Comparison of ENCODE assay signal across 8 cellular contexts in genomic region chr11:67269401-67270255, GRCh38. TPM values are rescaled to one million over a fixed set of nuclear protein-coding genes. Genes with fewer than 3 reads are reported as not detected.
DNase-seq lines count a peak whose midpoint lies in the region; ATAC-seq and TF ChIP-seq lines count a peak whose summit lies in the region.

No MANE protein-coding gene starts in this region.

- CTCF ChIA-PET in WTC11 (lab: Charles Lee): interaction anchor here (0.8 to 3.0 kb wide), 9 partner anchors 8 to 113 kb away, joined by 3 to 18 read pairs (median 7); partner anchors contain the start of gene ANKRD13D

- no peaks in the 10 kb centered on the region for H3K36me3 Mint-ChIP-seq in WTC11

- H3K4me3 Mint-ChIP-seq in WTC11: peak overlapping the region; percentile 53

- H3K9me3 Mint-ChIP-seq in WTC11: no peaks in the 10 kb centered on the region

- POLR2A ChIA-PET in WTC11 (lab: Charles Lee): no interaction called here

- peaks cover 50% of the 10 kb centered on the region for H3K4me1 Mint-ChIP-seq in WTC11

- TF ChIP-seq CTCF in WTC11 (IDR thresholded peaks at IDR 0.05): no peak

- peak overlapping the region; percentile 27 for H3K4me3 ChIP-seq in skeletal muscle satellite cell (ENCODE audit: low read length)

- H3K27ac Mint-ChIP-seq in WTC11: peak overlapping the region; percentile 94

- peaks cover 69% of the 10 kb centered on the region for H3K4me1 ChIP-seq in skeletal muscle satellite cell (ENCODE audit: control insufficient read depth, insufficient read depth, low read length)

- TF ChIP-seq POLR2A in GM19193 (IDR thresholded peaks at IDR 0.05; ENCODE audit: extremely low read depth, insufficient read depth, insufficient read length): peak; percentile 22

- no peaks in the 10 kb centered on the region for H3K9me3 ChIP-seq in skeletal muscle satellite cell (replicated peaks; ENCODE audit: low read length)

- ATAC-seq in WTC11 (no peak), HG02870 (IDR thresholded peaks at IDR 0.05; ENCODE audit: unreplicated experiment) (no peak)

- no peaks in the 10 kb centered on the region for H3K27me3 ChIP-seq in skeletal muscle satellite cell (ENCODE audit: control insufficient read depth, insufficient read depth, low read length)

- H3K4me2 ChIP-seq in skeletal muscle satellite cell (ENCODE audit: low read length): peak overlapping the region; percentile 68

- H3K9ac ChIP-seq in skeletal muscle satellite cell (ENCODE audit: low read depth, low read length): peak overlapping the region; percentile 28

- H3K36me3 ChIP-seq in skeletal muscle satellite cell (ENCODE audit: insufficient read depth, low read length): peaks cover 11% of the 10 kb centered on the region

- DNase-seq in WTC11 (ENCODE audit: low spot score): peak; percentile 8
- peak; percentile 20 for DNase-seq in germinal center (ENCODE audit: low spot score)
- DNase-seq in stimulated activated naive CD4-positive, alpha-beta T cell (lab: John Stamatoyannopoulos, UW): no peak
- no peak for DNase-seq in SIG-M5 (lab: John Stamatoyannopoulos, UW)
- no peak for DNase-seq in stimulated activated CD4-positive, alpha-beta T cell treated with anti-CD3 and anti-CD28 coated beads, Interleukin-4, amount 100 ng/mL, for 1 hour

- H3K27me3 Mint-ChIP-seq in WTC11 (ENCODE audit: low read depth): peaks cover 12% of the 10 kb centered on the region

TF ChIP-seq in WTC11, 78 proteins besides CTCF, POLR2A, EP300 and RAD21:
- no peak for TF ChIP-seq IRF2 (CRISPR knock-in tag; IDR thresholded peaks at IDR 0.05; ENCODE audit: borderline replicate concordance, low read depth)
- TF ChIP-seq ZNF219 (CRISPR knock-in tag; IDR thresholded peaks at IDR 0.05; ENCODE audit: borderline replicate concordance): no peak
- no peak for TF ChIP-seq MLX (CRISPR knock-in tag; IDR thresholded peaks at IDR 0.05)
- no peak for TF ChIP-seq PRDM15 (CRISPR knock-in tag; IDR thresholded peaks at IDR 0.05)
- TF ChIP-seq ZNF232 (CRISPR knock-in tag; IDR thresholded peaks at IDR 0.05): no peak
- TF ChIP-seq, protein P1, sequence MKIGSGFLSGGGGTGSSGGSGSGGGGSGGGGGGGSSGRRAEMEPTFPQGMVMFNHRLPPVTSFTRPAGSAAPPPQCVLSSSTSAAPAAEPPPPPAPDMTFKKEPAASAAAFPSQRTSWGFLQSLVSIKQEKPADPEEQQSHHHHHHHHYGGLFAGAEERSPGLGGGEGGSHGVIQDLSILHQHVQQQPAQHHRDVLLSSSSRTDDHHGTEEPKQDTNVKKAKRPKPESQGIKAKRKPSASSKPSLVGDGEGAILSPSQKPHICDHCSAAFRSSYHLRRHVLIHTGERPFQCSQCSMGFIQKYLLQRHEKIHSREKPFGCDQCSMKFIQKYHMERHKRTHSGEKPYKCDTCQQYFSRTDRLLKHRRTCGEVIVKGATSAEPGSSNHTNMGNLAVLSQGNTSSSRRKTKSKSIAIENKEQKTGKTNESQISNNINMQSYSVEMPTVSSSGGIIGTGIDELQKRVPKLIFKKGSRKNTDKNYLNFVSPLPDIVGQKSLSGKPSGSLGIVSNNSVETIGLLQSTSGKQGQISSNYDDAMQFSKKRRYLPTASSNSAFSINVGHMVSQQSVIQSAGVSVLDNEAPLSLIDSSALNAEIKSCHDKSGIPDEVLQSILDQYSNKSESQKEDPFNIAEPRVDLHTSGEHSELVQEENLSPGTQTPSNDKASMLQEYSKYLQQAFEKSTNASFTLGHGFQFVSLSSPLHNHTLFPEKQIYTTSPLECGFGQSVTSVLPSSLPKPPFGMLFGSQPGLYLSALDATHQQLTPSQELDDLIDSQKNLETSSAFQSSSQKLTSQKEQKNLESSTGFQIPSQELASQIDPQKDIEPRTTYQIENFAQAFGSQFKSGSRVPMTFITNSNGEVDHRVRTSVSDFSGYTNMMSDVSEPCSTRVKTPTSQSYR (CRISPR knock-in tag; IDR thresholded peaks at IDR 0.05): no peak
- TF ChIP-seq, protein P2, sequence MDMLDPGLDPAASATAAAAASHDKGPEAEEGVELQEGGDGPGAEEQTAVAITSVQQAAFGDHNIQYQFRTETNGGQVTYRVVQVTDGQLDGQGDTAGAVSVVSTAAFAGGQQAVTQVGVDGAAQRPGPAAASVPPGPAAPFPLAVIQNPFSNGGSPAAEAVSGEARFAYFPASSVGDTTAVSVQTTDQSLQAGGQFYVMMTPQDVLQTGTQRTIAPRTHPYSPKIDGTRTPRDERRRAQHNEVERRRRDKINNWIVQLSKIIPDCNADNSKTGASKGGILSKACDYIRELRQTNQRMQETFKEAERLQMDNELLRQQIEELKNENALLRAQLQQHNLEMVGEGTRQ (CRISPR knock-in tag; IDR thresholded peaks at IDR 0.05): no peak
- TF ChIP-seq ATF2 (CRISPR knock-in tag; IDR thresholded peaks at IDR 0.05; ENCODE audit: borderline replicate concordance, low read depth): no peak
- TF ChIP-seq ZBTB43 (CRISPR knock-in tag; IDR thresholded peaks at IDR 0.05): no peak
TF ChIP-seq in WTC11: peak in this region for 0.

RNA-seq across cellular contexts. Expression of gene GRK2, which starts 3.4 kb away (rescaled TPM):
- total RNA-seq in WTC11 (2021): 59.4 to 68.1 TPM (median 61.4 TPM) in 3 replicates
- 26.6 and 33.0 TPM in 2 replicates for total RNA-seq in skeletal muscle satellite cell (2012; rRNA removed)

RNA-seq across cellular contexts. Expression of gene ANKRD13D, which starts 19.5 kb away (rescaled TPM):
- total RNA-seq in WTC11 (2021): 36.8 to 55.5 TPM (median 42.4 TPM) in 3 replicates
- total RNA-seq in skeletal muscle satellite cell (2012; rRNA removed): 29.1 and 29.4 TPM in 2 replicates

RNA-seq across cellular contexts. Expression of gene SSH3, which starts 33.7 kb away (rescaled TPM):
- 34.8 to 43.4 TPM (median 42.3 TPM) in 3 replicates for total RNA-seq in WTC11 (2021)
- total RNA-seq in skeletal muscle satellite cell (2012; rRNA removed): 8.5 and 14.7 TPM in 2 replicates

Comparison
In these comparisons a context has a peak if more than half of its experiments do, and no peak if none do; other contexts are left out.
1. DNase-seq: peak in WTC11 (single experiment) and germinal center (single experiment); none in stimulated activated naive CD4-positive, alpha-beta T cell (0 of 6), SIG-M5 (single experiment) and stimulated activated CD4-positive, alpha-beta T cell treated with anti-CD3 and anti-CD28 coated beads, Interleukin-4, amount 100 ng/mL, for 1 hour (single experiment).